Comparison of ENCODE assay signal across 8 cellular contexts in genomic region chr6:33091957-33092356, GRCh38. TPM values are rescaled to one million over a fixed set of nuclear protein-coding genes. Genes with fewer than 3 reads are reported as not detected.
DNase-seq lines count a peak whose midpoint lies in the region; ATAC-seq and TF ChIP-seq lines count a peak whose summit lies in the region.

No MANE protein-coding gene starts in this region.

- no peak overlapping the region for H3K4me3 Mint-ChIP-seq in activated CD8-positive, alpha-beta memory T cell treated with anti-CD3 and anti-CD28 coated beads, Interleukin-2, amount 10 ng/mL, durations not matched to agents 7 days and 5 days
- H3K4me3 Mint-ChIP-seq in osteocyte (ENCODE audit: unreplicated experiment) (no peak overlapping the region), glutamatergic neuron (ENCODE audit: unreplicated experiment) (no peak overlapping the region)

- peak; percentile 95 for ATAC-seq in activated CD8-positive, alpha-beta memory T cell treated with anti-CD3 and anti-CD28 coated beads, Interleukin-2, amount 10 ng/mL, durations not matched to agents 7 days and 5 days
- no peak for ATAC-seq in HG03432 (IDR thresholded peaks at IDR 0.05; ENCODE audit: unreplicated experiment)

- CTCF ChIA-PET in activated CD8-positive, alpha-beta memory T cell treated with anti-CD3 and anti-CD28 coated beads, Interleukin-2, amount 10 ng/mL, durations not matched to agents 7 days and 5 days (lab: Charles Lee), result interaction anchor here (1.2 kb wide), 1 partner anchor 77 kb away, joined by 5 read pairs; no protein-coding TSS in a partner anchor

- H3K27me3 Mint-ChIP-seq in activated CD8-positive, alpha-beta memory T cell treated with anti-CD3 and anti-CD28 coated beads, Interleukin-2, amount 10 ng/mL, durations not matched to agents 7 days and 5 days, result peaks cover 19% of the 10 kb centered on the region
- H3K27me3 Mint-ChIP-seq in osteocyte (ENCODE audit: unreplicated experiment), result peaks cover 50% of the 10 kb centered on the region
- peaks cover 3% of the 10 kb centered on the region for H3K27me3 Mint-ChIP-seq in glutamatergic neuron (ENCODE audit: unreplicated experiment)

- peak; percentile 36 for TF ChIP-seq CTCF in AG09319 (IDR thresholded peaks at IDR 0.05; ENCODE audit: low read depth, low read length)
- TF ChIP-seq CTCF in fibroblast of villous mesenchyme (IDR thresholded peaks at IDR 0.05; ENCODE audit: insufficient read depth, low read depth, low read length), result peak; percentile 52
- TF ChIP-seq CTCF in osteocyte (IDR thresholded peaks at IDR 0.05), result no peak
- no peak for TF ChIP-seq CTCF in glutamatergic neuron (IDR thresholded peaks at IDR 0.05; ENCODE audit: partially characterized antibody, unreplicated experiment)

- no peaks in the 10 kb centered on the region for H3K9me3 Mint-ChIP-seq in activated CD8-positive, alpha-beta memory T cell treated with anti-CD3 and anti-CD28 coated beads, Interleukin-2, amount 10 ng/mL, durations not matched to agents 7 days and 5 days (ENCODE audit: low read depth)
- H3K9me3 Mint-ChIP-seq in osteocyte (ENCODE audit: unreplicated experiment) (no peaks in the 10 kb centered on the region), glutamatergic neuron (ENCODE audit: unreplicated experiment) (no peaks in the 10 kb centered on the region)

- no peak overlapping the region for H3K27ac Mint-ChIP-seq in activated CD8-positive, alpha-beta memory T cell treated with anti-CD3 and anti-CD28 coated beads, Interleukin-2, amount 10 ng/mL, durations not matched to agents 7 days and 5 days
- H3K27ac Mint-ChIP-seq in osteocyte (ENCODE audit: unreplicated experiment), result no peak overlapping the region
- no peak overlapping the region for H3K27ac Mint-ChIP-seq in glutamatergic neuron (ENCODE audit: unreplicated experiment)

- no peak for DNase-seq in AG09319 (ENCODE audit: extremely low read depth, low read depth)
- peak; percentile 31 for DNase-seq in Jurkat, Clone E6-1 (ENCODE audit: low read depth, low spot score)
- DNase-seq in activated CD8-positive, alpha-beta memory T cell treated with anti-CD3 and anti-CD28 coated beads, Interleukin-2, amount 10 ng/mL, durations not matched to agents 7 days and 5 days, result peak; percentile 80
- peak; percentile 6 for DNase-seq in fibroblast of villous mesenchyme (ENCODE audit: low read depth)
- DNase-seq in stimulated activated CD4-positive, alpha-beta T cell treated with anti-CD3 and anti-CD28 coated beads, Interleukin-2, amount 100 ng/mL, for 4 hours (ENCODE audit: low read depth), result peak; percentile 27
- no peak for DNase-seq in osteocyte (ENCODE audit: extremely low spot score, unreplicated experiment)
- DNase-seq in glutamatergic neuron, result no peak

- peaks cover 3% of the 10 kb centered on the region for H3K36me3 Mint-ChIP-seq in activated CD8-positive, alpha-beta memory T cell treated with anti-CD3 and anti-CD28 coated beads, Interleukin-2, amount 10 ng/mL, durations not matched to agents 7 days and 5 days
- H3K36me3 Mint-ChIP-seq in osteocyte (ENCODE audit: unreplicated experiment) (no peaks in the 10 kb centered on the region), glutamatergic neuron (ENCODE audit: unreplicated experiment) (peaks cover 4% of the 10 kb centered on the region)

- H3K4me1 Mint-ChIP-seq in activated CD8-positive, alpha-beta memory T cell treated with anti-CD3 and anti-CD28 coated beads, Interleukin-2, amount 10 ng/mL, durations not matched to agents 7 days and 5 days, result peaks cover 5% of the 10 kb centered on the region
- no peaks in the 10 kb centered on the region for H3K4me1 Mint-ChIP-seq in osteocyte (ENCODE audit: unreplicated experiment)
- H3K4me1 Mint-ChIP-seq in glutamatergic neuron (ENCODE audit: low read depth, unreplicated experiment), result no peaks in the 10 kb centered on the region

- H3K4me3 ChIP-seq in Jurkat, Clone E6-1 (ENCODE audit: low read length), result no peak overlapping the region
- no peak overlapping the region for H3K4me3 ChIP-seq in fibroblast of villous mesenchyme (ENCODE audit: low read depth, low read length)

RNA-seq across cellular contexts. Expression of gene HLA-DPB1, which starts 16.2 kb away (rescaled TPM):
- polyA plus RNA-seq in Jurkat, Clone E6-1 (2012; ENCODE audit: insufficient read depth, insufficient read length), result not detected
- total RNA-seq in activated CD8-positive, alpha-beta memory T cell treated with anti-CD3 and anti-CD28 coated beads, Interleukin-2, amount 10 ng/mL, durations not matched to agents 7 days and 5 days, result 100 to 1,000 TPM; 113 to 150 TPM
- total RNA-seq in fibroblast of villous mesenchyme (5.5 and 9.1 TPM in 2 replicates), osteocyte (4.7 and 5.5 TPM in 2 replicates), glutamatergic neuron (ENCODE audit: unreplicated experiment) (4.7 TPM)

RNA-seq across cellular contexts. Expression of gene HLA-DPA1, which starts 18.5 kb away (rescaled TPM):
- 1.3 TPM for polyA plus RNA-seq in Jurkat, Clone E6-1 (2012; ENCODE audit: insufficient read depth, insufficient read length)
- total RNA-seq in activated CD8-positive, alpha-beta memory T cell treated with anti-CD3 and anti-CD28 coated beads, Interleukin-2, amount 10 ng/mL, durations not matched to agents 7 days and 5 days, result 100 to 1,000 TPM; 276 to 299 TPM
- 0.43 and 0.97 TPM in 2 replicates for total RNA-seq in fibroblast of villous mesenchyme
- 1.8 and 2.0 TPM in 2 replicates for total RNA-seq in osteocyte
- 1.0 TPM for total RNA-seq in glutamatergic neuron (ENCODE audit: unreplicated experiment)

Comparison
In these comparisons a context has a peak if more than half of its experiments do, and no peak if none do; other contexts are left out.
1. DNase-seq: peak in Jurkat, Clone E6-1 (single experiment), activated CD8-positive, alpha-beta memory T cell treated with anti-CD3 and anti-CD28 coated beads, Interleukin-2, amount 10 ng/mL, durations not matched to agents 7 days and 5 days (single experiment), fibroblast of villous mesenchyme (single experiment) and stimulated activated CD4-positive, alpha-beta T cell treated with anti-CD3 and anti-CD28 coated beads, Interleukin-2, amount 100 ng/mL, for 4 hours (single experiment); none in AG09319 (single experiment), osteocyte (single experiment) and glutamatergic neuron (single experiment).
2. CTCF ChIP-seq: peak in AG09319 (single experiment) and fibroblast of villous mesenchyme (single experiment); none in osteocyte (single experiment) and glutamatergic neuron (single experiment).
3. RNA of gene HLA-DPB1, which starts 16.2 kb away (total RNA-seq): 113 to 150 TPM in activated CD8-positive, alpha-beta memory T cell treated with anti-CD3 and anti-CD28 coated beads, Interleukin-2, amount 10 ng/mL, durations not matched to agents 7 days and 5 days; 5.5 to 9.1 TPM in fibroblast of villous mesenchyme, 4.7 to 5.5 TPM in osteocyte and 4.7 TPM in glutamatergic neuron (single experiment); every median in the first group is over 10 times any median in the second.
4. RNA of gene HLA-DPA1, which starts 18.5 kb away (total RNA-seq): 276 to 299 TPM in activated CD8-positive, alpha-beta memory T cell treated with anti-CD3 and anti-CD28 coated beads, Interleukin-2, amount 10 ng/mL, durations not matched to agents 7 days and 5 days; 1.8 to 2.0 TPM in osteocyte, 1.0 TPM in glutamatergic neuron (single experiment) and 0.43 to 0.97 TPM in fibroblast of villous mesenchyme; every median in the first group is over 10 times any median in the second.